8 cellular contexts compared by ENCODE assay signal in the genomic region with DNA sequence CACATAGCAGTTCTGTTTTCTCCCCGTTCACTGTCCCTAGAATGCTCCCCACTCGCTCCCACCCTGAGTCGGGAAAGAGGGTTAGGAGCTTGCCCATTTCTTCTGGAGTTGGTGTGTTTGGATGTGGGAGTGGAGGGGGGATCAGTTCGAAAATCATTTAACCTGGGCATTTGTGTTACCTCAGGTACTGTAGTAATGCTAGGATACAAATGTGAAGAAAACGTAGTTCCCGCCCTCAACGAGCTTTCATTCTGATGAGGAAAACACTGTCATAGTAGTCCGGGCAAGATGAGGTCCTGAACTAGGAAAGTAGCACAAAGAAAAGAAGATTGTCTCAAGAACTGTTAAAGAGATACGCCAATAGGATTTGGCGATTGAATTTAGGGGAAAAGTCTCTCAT. TPM values are rescaled to one million over a fixed set of nuclear protein-coding genes. Genes with fewer than 3 reads are reported as not detected.
A peak's percentile ranks its signal among the peaks of the same experiment; 100 is the strongest.
DNase-seq lines count a peak whose midpoint lies in the region; ATAC-seq and TF ChIP-seq lines count a peak whose summit lies in the region.

No MANE protein-coding gene starts in this region.

- ATAC-seq in PC-3 (peak; percentile 2; the same call in 1 of the 2 replicates), GM21576 (IDR thresholded peaks at IDR 0.05; ENCODE audit: unreplicated experiment) (no peak), HG03159 (IDR thresholded peaks at IDR 0.05; ENCODE audit: unreplicated experiment) (no peak), GM18861 (IDR thresholded peaks at IDR 0.05; ENCODE audit: unreplicated experiment) (no peak)

- TSS peak; percentile 62 for BruUV-seq in PC-3 (replicated peaks; lab: Mats Ljungman, UMichigan)

- H3K4me2 ChIP-seq in PC-3 (ENCODE audit: low read length): peak overlapping the region; percentile 88

- peaks cover 5% of the 10 kb centered on the region for H3F3A ChIP-seq in PC-3 (ENCODE audit: low read length, unreplicated experiment)

- CTCF ChIA-PET in PC-3 (lab: Charles Lee): interaction anchor here (0.5 kb wide), 1 partner anchor 76 kb away, joined by 3 read pairs; no protein-coding TSS in a partner anchor

- H3K9me2 ChIP-seq in PC-3 (replicated peaks; ENCODE audit: low read length): no peaks in the 10 kb centered on the region

- H3K36me3 ChIP-seq in PC-3 (ENCODE audit: low read depth, low read length) (peaks cover 65% of the 10 kb centered on the region), neuron (ENCODE audit: insufficient read depth, low read length) (peaks cover 63% of the 10 kb centered on the region)

- no peaks in the 10 kb centered on the region for H4K20me1 ChIP-seq in PC-3 (ENCODE audit: low read length)

- H3K27me3 ChIP-seq in PC-3 (ENCODE audit: low read length): no peaks in the 10 kb centered on the region
- H3K27me3 ChIP-seq in neuron (ENCODE audit: insufficient read depth, low read length): no peaks in the 10 kb centered on the region

- H3K79me2 ChIP-seq in PC-3 (ENCODE audit: low read length): peaks cover 83% of the 10 kb centered on the region

- H3K4me3 ChIP-seq in PC-3 (ENCODE audit: low read length): peak overlapping the region; percentile 88
- peak overlapping the region; percentile 98 for H3K4me3 ChIP-seq in epithelial cell of esophagus (ENCODE audit: low read length)
- peak overlapping the region; percentile 81 for H3K4me3 ChIP-seq in neuron (ENCODE audit: low read length)

- TF ChIP-seq CTCF in PC-3 (conservative IDR thresholded peaks at IDR 0.05; ENCODE audit: low read depth, low read length) (no peak), epithelial cell of esophagus (IDR thresholded peaks at IDR 0.05; ENCODE audit: insufficient read depth, low read depth, low read length, missing control alignments) (no peak)

- peak overlapping the region; percentile 49 for H3K27ac ChIP-seq in PC-3 (ENCODE audit: low read length)

- no peaks in the 10 kb centered on the region for H3K9me3 ChIP-seq in PC-3 (ENCODE audit: low read length)
- no peaks in the 10 kb centered on the region for H3K9me3 ChIP-seq in neuron (ENCODE audit: low read length)

- peaks cover 41% of the 10 kb centered on the region for H3K4me1 ChIP-seq in PC-3 (ENCODE audit: insufficient read depth, low read length)
- peaks cover 16% of the 10 kb centered on the region for H3K4me1 ChIP-seq in neuron (ENCODE audit: insufficient read depth, low read length)

- intact Hi-C loops in PC-3 (cut with micrococcal nuclease): loop anchor here (2.0 to 10.0 kb wide), 4 partner anchors 70 to 210 kb away; a partner anchor contains a TSS

- H2AFZ ChIP-seq in PC-3 (ENCODE audit: low read length) (peak overlapping the region; percentile 75), neuron (ENCODE audit: low read depth, low read length) (peak overlapping the region; percentile 24)

- peak; percentile 19 for DNase-seq in GM03348 (ENCODE audit: low spot score)
- DNase-seq in PC-3: peak; percentile 8
- peak; percentile 10 for DNase-seq in epithelial cell of esophagus (ENCODE audit: low read depth)
- no peak for DNase-seq in COR-L47 (lab: John Stamatoyannopoulos, UW)

- H3K9ac ChIP-seq in PC-3 (ENCODE audit: low read length): peak overlapping the region; percentile 94

- POLR2A ChIA-PET in PC-3 (lab: Charles Lee; ENCODE audit: unreplicated experiment): interaction anchor here (0.6 to 1.0 kb wide), 3 partner anchors 76 to 160 kb away, joined by 3 to 11 read pairs (median 8); no protein-coding TSS in a partner anchor

RNA-seq across cellular contexts. Expression of a gene that starts 0.5 kb away (rescaled TPM):
- 139 and 184 TPM in 2 replicates for total RNA-seq in PC-3 (2014; rRNA removed)

RNA-seq across cellular contexts. Expression of a gene that starts 0.7 kb away (rescaled TPM):
- total RNA-seq in PC-3 (2014; rRNA removed): 210 and 238 TPM in 2 replicates

RNA-seq across cellular contexts. Expression of a gene that starts 13.1 kb away (rescaled TPM):
- total RNA-seq in PC-3 (2014; rRNA removed): 19.4 and 34.3 TPM in 2 replicates

RNA-seq across cellular contexts. Expression of a gene that starts 13.4 kb away (rescaled TPM):
- total RNA-seq in PC-3 (2014; rRNA removed): 0.75 and 1.7 TPM in 2 replicates
